ENCODE assay signal across 13 cellular contexts in genomic region chr7:93307131-93307660, GRCh38.
DNase-seq lines count a peak whose midpoint lies in the region; TF ChIP-seq lines count a peak whose summit lies in the region.
"Had no signal": no experiment of that assay in that cellular context is flagged by ENCODE, and none has a peak within 500 bp of the region (broad histone marks: within the 10 kb centered on the region; RNA-seq: fewer than 3 reads in every experiment).

No MANE protein-coding gene starts in this region.

- 30% methylated on average over 5 of the region's 5 CpGs for WGBS in prostate gland

- DNase-seq in AG08395 (ENCODE audit: low spot score) (peak; percentile 47), HT1080 (ENCODE audit: low read depth) (peak; percentile 16), astrocyte of the spinal cord (ENCODE audit: low read depth, low spot score) (peak; percentile 56), hepatic stellate cell (ENCODE audit: low spot score) (peak; percentile 5), prostate gland (ENCODE audit: low spot score) (no peak), NCI-H2171 treated with DMSO at 0.1 percent for 48 hours (lab: John Stamatoyannopoulos, UW) (no peak), NCI-H1417 treated with DMSO at 0.1 percent for 48 hours (lab: John Stamatoyannopoulos, UW) (no peak)
- DNase-seq in activated CD4-positive, alpha-beta T cell treated with anti-CD3 and anti-CD28 coated beads, Interleukin-2, amount 50 U/mL, for 48 hours, result no peak
- DNase-seq: activated CD4-positive, CD25-positive, alpha-beta regulatory T cell treated with anti-CD3 and anti-CD28 coated beads, Interleukin-2, amount 50 U/mL, for 72 hours; BE2C; PC-9; small intestine had no signal

- no peaks in the 10 kb centered on the region for H3K36me3 ChIP-seq in prostate gland
- H3K36me3 ChIP-seq: BE2C had no signal

- TF ChIP-seq CTCF in astrocyte of the spinal cord (IDR thresholded peaks at IDR 0.05; ENCODE audit: low read depth, low read length) (no peak), prostate gland (IDR thresholded peaks at IDR 0.05) (no peak)

- H3K27me3 ChIP-seq in prostate gland (replicated peaks; ENCODE audit: insufficient read depth), result no peaks in the 10 kb centered on the region
- H3K27me3 ChIP-seq: BE2C, esophagus muscularis mucosa had no signal

- no peak for TF ChIP-seq POLR2A in prostate gland (IDR thresholded peaks at IDR 0.05)

- H3K4me3 ChIP-seq in astrocyte of the spinal cord (ENCODE audit: low read depth, low read length) (no peak overlapping the region), prostate gland (no peak overlapping the region)
- H3K4me3 ChIP-seq: esophagus muscularis mucosa, PC-9 had no signal

- intact Hi-C loops in prostate gland (cut with DNase I), result no loop called here

- in situ Hi-C loops in astrocyte of the spinal cord (cut with HindIII; ENCODE audit: low sequenced_read_pairs), result no loop called here

- H3K4me1 ChIP-seq in prostate gland (replicated peaks), result no peaks in the 10 kb centered on the region
- H3K4me1 ChIP-seq: BE2C, esophagus muscularis mucosa had no signal

- H3K9me3 ChIP-seq in prostate gland, result no peaks in the 10 kb centered on the region
- H3K9me3 ChIP-seq: BE2C, esophagus muscularis mucosa had no signal

- H3K27ac ChIP-seq in prostate gland, result no peak overlapping the region
- H3K27ac ChIP-seq: esophagus muscularis mucosa, PC-9 had no signal

Comparison
In these comparisons a context has a peak if more than half of its experiments do, and no peak if none do; other contexts are left out.
1. DNase-seq: peak in AG08395 (single experiment), HT1080 (single experiment), astrocyte of the spinal cord (single experiment) and hepatic stellate cell (single experiment); none in prostate gland (single experiment), activated CD4-positive, alpha-beta T cell treated with anti-CD3 and anti-CD28 coated beads, Interleukin-2, amount 50 U/mL, for 48 hours (0 of 2), NCI-H2171 treated with DMSO at 0.1 percent for 48 hours (single experiment) and NCI-H1417 treated with DMSO at 0.1 percent for 48 hours (single experiment).